ENCODE assay signal across 8 cellular contexts in genomic region chr20:62010551-62011402, GRCh38. TPM values are rescaled to one million over a fixed set of nuclear protein-coding genes. Genes with fewer than 3 reads are reported as not detected.
A peak's percentile ranks its signal among the peaks of the same experiment; 100 is the strongest.
DNase-seq lines count a peak whose midpoint lies in the region; ATAC-seq and TF ChIP-seq lines count a peak whose summit lies in the region.

No MANE protein-coding gene starts in this region.

- no peak overlapping the region for H3K4me3 ChIP-seq in SU-DHL-6 (ENCODE audit: insufficient read depth, low read length, poor library complexity, severe bottlenecking)

- H3K27ac ChIP-seq in SU-DHL-6 (ENCODE audit: low read depth, low read length), result no peak overlapping the region

- no peaks in the 10 kb centered on the region for H3K79me2 ChIP-seq in SU-DHL-6 (ENCODE audit: insufficient read depth, low read length)

- intact Hi-C loops in Right ventricle myocardium superior (cut with DNase I), result loop anchor here (5.0 kb wide), 1 partner anchor 147 kb away; no protein-coding TSS in a partner anchor

- H4K20me1 ChIP-seq in SU-DHL-6 (ENCODE audit: low read depth, low read length), result no peaks in the 10 kb centered on the region

- H3K36me3 ChIP-seq in SU-DHL-6 (ENCODE audit: low read length), result no peaks in the 10 kb centered on the region

- no peak overlapping the region for H2AFZ ChIP-seq in SU-DHL-6 (ENCODE audit: low read depth, low read length, severe bottlenecking)

- no peaks in the 10 kb centered on the region for H3K9me3 ChIP-seq in SU-DHL-6 (ENCODE audit: insufficient read depth, low read length)

- DNase-seq in COR-L47 (lab: John Stamatoyannopoulos, UW), result peak; percentile 55
- peak in 43 of 76 experiments; percentile 1 to 63 (median 23) for DNase-seq in HUDEP-2 (lab: John Stamatoyannopoulos, UW; ENCODE audit: unreplicated experiment in 76 of 76)
- DNase-seq in activated naive CD8-positive, alpha-beta T cell treated with anti-CD3 and anti-CD28 coated beads, Interleukin-2, amount 50 U/mL, for 16 hours (ENCODE audit: low read depth, low spot score), result peak; percentile 12
- peak; percentile 62 for DNase-seq in Right ventricle myocardium superior
- DNase-seq in putamen (ENCODE audit: low spot score), result peak; percentile 47

- peak; percentile 60 for TF ChIP-seq CTCF in SU-DHL-6 (IDR thresholded peaks at IDR 0.05; ENCODE audit: insufficient read depth, low read length, poor library complexity, severe bottlenecking)

- H3K4me2 ChIP-seq in SU-DHL-6 (ENCODE audit: low read depth, low read length, poor library complexity, severe bottlenecking), result no peak overlapping the region

- H3K9me2 ChIP-seq in SU-DHL-6 (replicated peaks; ENCODE audit: insufficient read depth, low read length), result no peaks in the 10 kb centered on the region

- peak; percentile 69 for ATAC-seq in Right ventricle myocardium superior (ENCODE audit: poor library complexity)
- no peak for ATAC-seq in GM18517 (IDR thresholded peaks at IDR 0.05; ENCODE audit: unreplicated experiment)
- ATAC-seq in HG03025 (IDR thresholded peaks at IDR 0.05; ENCODE audit: low FRiP score, unreplicated experiment), result no peak

- H3K27me3 ChIP-seq in SU-DHL-6 (ENCODE audit: low read length), result no peaks in the 10 kb centered on the region

- H3K9ac ChIP-seq in SU-DHL-6 (ENCODE audit: low read length), result no peak overlapping the region

- H3F3A ChIP-seq in SU-DHL-6 (ENCODE audit: insufficient read depth), result no peaks in the 10 kb centered on the region

RNA-seq across cellular contexts. Expression of gene TAF4, which starts 54.9 kb away (rescaled TPM):
- total RNA-seq in Right ventricle myocardium superior, result 11.6 TPM

Comparison
In these comparisons a context has a peak if more than half of its experiments do, and no peak if none do; other contexts are left out.
1. DNase-seq: peak in every context shown above with its lines; median percentile 62 in Right ventricle myocardium superior; 55 in COR-L47; 47 in putamen; 23 in HUDEP-2; 12 in activated naive CD8-positive, alpha-beta T cell treated with anti-CD3 and anti-CD28 coated beads, Interleukin-2, amount 50 U/mL, for 16 hours.